13 cellular contexts compared by ENCODE assay signal in genomic region chr9:111915425-111915758, GRCh38. TPM values are rescaled to one million over a fixed set of nuclear protein-coding genes. Genes with fewer than 3 reads are reported as not detected.
DNase-seq lines count a peak whose midpoint lies in the region; ATAC-seq lines count a peak whose summit lies in the region.
"Had no signal": no experiment of that assay in that cellular context is flagged by ENCODE, and none has a peak within 500 bp of the region (broad histone marks: within the 10 kb centered on the region; RNA-seq: fewer than 3 reads in every experiment).

No MANE protein-coding gene starts in this region.

- peak overlapping the region; percentile 60 for H3K4me2 ChIP-seq in skeletal muscle satellite cell (ENCODE audit: low read length)

- peak overlapping the region; percentile 87 for H3K27ac Mint-ChIP-seq in activated CD4-positive, alpha-beta T cell treated with anti-CD3 and anti-CD28 coated beads, Interleukin-2, amount 10 ng/mL, durations not matched to agents 24 days and 14 days
- peak overlapping the region in 2 of 3 donors; percentile 72 to 92 for H3K27ac Mint-ChIP-seq in IgD-negative memory B cell
- peak overlapping the region; percentile 84 for H3K27ac Mint-ChIP-seq in activated naive CD8-positive, alpha-beta T cell treated with anti-CD3 and anti-CD28 coated beads, Interleukin-2, amount 10 ng/mL, durations not matched to agents 7 days and 5 days

- no peaks in the 10 kb centered on the region for H3K27me3 ChIP-seq in skeletal muscle satellite cell (ENCODE audit: control insufficient read depth, insufficient read depth, low read length)

- peaks cover 67% of the 10 kb centered on the region for H3K4me1 ChIP-seq in skeletal muscle satellite cell (ENCODE audit: control insufficient read depth, insufficient read depth, low read length)

- H3K4me3 ChIP-seq in skeletal muscle satellite cell (ENCODE audit: low read length): no peak overlapping the region
- H3K4me3 ChIP-seq: lower lobe of right lung, skin epidermis had no signal

- peak overlapping the region; percentile 22 for H3K9ac ChIP-seq in skeletal muscle satellite cell (ENCODE audit: low read depth, low read length)

- peaks cover 45% of the 10 kb centered on the region for H3K4me1 Mint-ChIP-seq in activated CD4-positive, alpha-beta T cell treated with anti-CD3 and anti-CD28 coated beads, Interleukin-2, amount 10 ng/mL, durations not matched to agents 24 days and 14 days
- H3K4me1 Mint-ChIP-seq in IgD-negative memory B cell: peaks cover 63 to 67% (median 65%) of the 10 kb centered on the region in 3 donors
- H3K4me1 Mint-ChIP-seq in activated naive CD8-positive, alpha-beta T cell treated with anti-CD3 and anti-CD28 coated beads, Interleukin-2, amount 10 ng/mL, durations not matched to agents 7 days and 5 days: peaks cover 46% of the 10 kb centered on the region

- H3K9me3 ChIP-seq in skeletal muscle satellite cell (replicated peaks; ENCODE audit: low read length): no peaks in the 10 kb centered on the region
- H3K9me3 ChIP-seq: lower lobe of right lung had no signal

- no peak for DNase-seq in activated CD4-positive, alpha-beta T cell treated with anti-CD3 and anti-CD28 coated beads, Interleukin-2, amount 10 ng/mL, durations not matched to agents 24 days and 14 days
- DNase-seq in activated CD4-positive, alpha-beta T cell treated with anti-CD3 and anti-CD28 coated beads, Interleukin-2, amount 50 U/mL, for 1 hour: no peak
- no peak for DNase-seq in activated naive CD8-positive, alpha-beta T cell treated with anti-CD3 and anti-CD28 coated beads, Interleukin-2, amount 10 ng/mL, durations not matched to agents 7 days and 5 days
- DNase-seq: aorta, lower lobe of right lung, occipital lobe, T-helper 9 cell had no signal

- intact Hi-C loops in activated CD4-positive, alpha-beta T cell treated with anti-CD3 and anti-CD28 coated beads, Interleukin-2, amount 10 ng/mL, durations not matched to agents 24 days and 14 days (cut with micrococcal nuclease): loop anchor here (1.0 to 5.0 kb wide), 6 partner anchors 23 to 837 kb away; partner anchors contain the start of gene SNX30

- no peaks in the 10 kb centered on the region for H3K9me3 Mint-ChIP-seq in activated CD4-positive, alpha-beta T cell treated with anti-CD3 and anti-CD28 coated beads, Interleukin-2, amount 10 ng/mL, durations not matched to agents 24 days and 14 days
- no peaks in the 10 kb centered on the region for H3K9me3 Mint-ChIP-seq in IgD-negative memory B cell
- H3K9me3 Mint-ChIP-seq in activated naive CD8-positive, alpha-beta T cell treated with anti-CD3 and anti-CD28 coated beads, Interleukin-2, amount 10 ng/mL, durations not matched to agents 7 days and 5 days: no peaks in the 10 kb centered on the region

- H3K4me3 Mint-ChIP-seq in activated CD4-positive, alpha-beta T cell treated with anti-CD3 and anti-CD28 coated beads, Interleukin-2, amount 10 ng/mL, durations not matched to agents 24 days and 14 days: peak overlapping the region; percentile 61
- peak overlapping the region in 3 of 4 donors; percentile 34 to 75 (median 61) for H3K4me3 Mint-ChIP-seq in IgD-negative memory B cell
- peak overlapping the region; percentile 75 for H3K4me3 Mint-ChIP-seq in activated naive CD8-positive, alpha-beta T cell treated with anti-CD3 and anti-CD28 coated beads, Interleukin-2, amount 10 ng/mL, durations not matched to agents 7 days and 5 days

- peaks cover 35% of the 10 kb centered on the region for H3K36me3 Mint-ChIP-seq in activated CD4-positive, alpha-beta T cell treated with anti-CD3 and anti-CD28 coated beads, Interleukin-2, amount 10 ng/mL, durations not matched to agents 24 days and 14 days (ENCODE audit: low read depth)
- H3K36me3 Mint-ChIP-seq in IgD-negative memory B cell: peaks cover 11% of the 10 kb centered on the region
- H3K36me3 Mint-ChIP-seq in activated naive CD8-positive, alpha-beta T cell treated with anti-CD3 and anti-CD28 coated beads, Interleukin-2, amount 10 ng/mL, durations not matched to agents 7 days and 5 days: peaks cover 35% of the 10 kb centered on the region

- ATAC-seq in activated naive CD8-positive, alpha-beta T cell treated with anti-CD3 and anti-CD28 coated beads, Interleukin-2, amount 10 ng/mL, durations not matched to agents 7 days and 5 days (ENCODE audit: low read depth): peak; percentile 35
- no peak for ATAC-seq in GM18861 (IDR thresholded peaks at IDR 0.05; ENCODE audit: unreplicated experiment)
- ATAC-seq in HG02763 (IDR thresholded peaks at IDR 0.05; ENCODE audit: unreplicated experiment): no peak
- ATAC-seq in HG03439 (IDR thresholded peaks at IDR 0.05; ENCODE audit: unreplicated experiment): no peak

- POLR2A ChIA-PET in activated naive CD8-positive, alpha-beta T cell treated with anti-CD3 and anti-CD28 coated beads, Interleukin-2, amount 10 ng/mL, durations not matched to agents 7 days and 5 days (lab: Charles Lee): interaction anchor here (2.4 to 3.0 kb wide), 2 partner anchors 11 to 18 kb away, joined by 7 to 24 read pairs; partner anchors contain the start of gene UGCG

- H3K27me3 Mint-ChIP-seq in activated CD4-positive, alpha-beta T cell treated with anti-CD3 and anti-CD28 coated beads, Interleukin-2, amount 10 ng/mL, durations not matched to agents 24 days and 14 days: no peaks in the 10 kb centered on the region
- H3K27me3 Mint-ChIP-seq in IgD-negative memory B cell: no peaks in the 10 kb centered on the region
- H3K27me3 Mint-ChIP-seq in activated naive CD8-positive, alpha-beta T cell treated with anti-CD3 and anti-CD28 coated beads, Interleukin-2, amount 10 ng/mL, durations not matched to agents 7 days and 5 days: no peaks in the 10 kb centered on the region

- H3K36me3 ChIP-seq in skeletal muscle satellite cell (ENCODE audit: insufficient read depth, low read length): peaks cover 62% of the 10 kb centered on the region

RNA-seq across cellular contexts. Expression of gene UGCG, which starts 18.8 kb away (rescaled TPM):
- total RNA-seq in activated CD4-positive, alpha-beta T cell treated with anti-CD3 and anti-CD28 coated beads, Interleukin-2, amount 10 ng/mL, durations not matched to agents 24 days and 14 days: 19.9 and 22.4 TPM in 2 replicates
- polyA plus RNA-seq in IgD-negative memory B cell: 23.7 TPM
- total RNA-seq in activated naive CD8-positive, alpha-beta T cell treated with anti-CD3 and anti-CD28 coated beads, Interleukin-2, amount 10 ng/mL, durations not matched to agents 7 days and 5 days: 10 to 100 TPM; 24.9 to 27.1 TPM
- 74.3 and 79.1 TPM in 2 replicates for total RNA-seq in skeletal muscle satellite cell (2012; rRNA removed)
